ENCODE assay signal across 1 cellular context in genomic region chr10:67837519-67838314, GRCh38.
A peak's percentile ranks its signal among the peaks of the same experiment; 100 is the strongest.
TF ChIP-seq lines count a peak whose summit lies in the region.

TSS of gene DNAJC12 (minus strand) at chr10:67838188. CDS start at chr10:67838011, 177 bp downstream.

TF ChIP-seq in K562, 482 proteins besides CTCF, POLR2A, EP300 and RAD21 (continued from another document and continues in another):
- TF ChIP-seq, protein P1, sequence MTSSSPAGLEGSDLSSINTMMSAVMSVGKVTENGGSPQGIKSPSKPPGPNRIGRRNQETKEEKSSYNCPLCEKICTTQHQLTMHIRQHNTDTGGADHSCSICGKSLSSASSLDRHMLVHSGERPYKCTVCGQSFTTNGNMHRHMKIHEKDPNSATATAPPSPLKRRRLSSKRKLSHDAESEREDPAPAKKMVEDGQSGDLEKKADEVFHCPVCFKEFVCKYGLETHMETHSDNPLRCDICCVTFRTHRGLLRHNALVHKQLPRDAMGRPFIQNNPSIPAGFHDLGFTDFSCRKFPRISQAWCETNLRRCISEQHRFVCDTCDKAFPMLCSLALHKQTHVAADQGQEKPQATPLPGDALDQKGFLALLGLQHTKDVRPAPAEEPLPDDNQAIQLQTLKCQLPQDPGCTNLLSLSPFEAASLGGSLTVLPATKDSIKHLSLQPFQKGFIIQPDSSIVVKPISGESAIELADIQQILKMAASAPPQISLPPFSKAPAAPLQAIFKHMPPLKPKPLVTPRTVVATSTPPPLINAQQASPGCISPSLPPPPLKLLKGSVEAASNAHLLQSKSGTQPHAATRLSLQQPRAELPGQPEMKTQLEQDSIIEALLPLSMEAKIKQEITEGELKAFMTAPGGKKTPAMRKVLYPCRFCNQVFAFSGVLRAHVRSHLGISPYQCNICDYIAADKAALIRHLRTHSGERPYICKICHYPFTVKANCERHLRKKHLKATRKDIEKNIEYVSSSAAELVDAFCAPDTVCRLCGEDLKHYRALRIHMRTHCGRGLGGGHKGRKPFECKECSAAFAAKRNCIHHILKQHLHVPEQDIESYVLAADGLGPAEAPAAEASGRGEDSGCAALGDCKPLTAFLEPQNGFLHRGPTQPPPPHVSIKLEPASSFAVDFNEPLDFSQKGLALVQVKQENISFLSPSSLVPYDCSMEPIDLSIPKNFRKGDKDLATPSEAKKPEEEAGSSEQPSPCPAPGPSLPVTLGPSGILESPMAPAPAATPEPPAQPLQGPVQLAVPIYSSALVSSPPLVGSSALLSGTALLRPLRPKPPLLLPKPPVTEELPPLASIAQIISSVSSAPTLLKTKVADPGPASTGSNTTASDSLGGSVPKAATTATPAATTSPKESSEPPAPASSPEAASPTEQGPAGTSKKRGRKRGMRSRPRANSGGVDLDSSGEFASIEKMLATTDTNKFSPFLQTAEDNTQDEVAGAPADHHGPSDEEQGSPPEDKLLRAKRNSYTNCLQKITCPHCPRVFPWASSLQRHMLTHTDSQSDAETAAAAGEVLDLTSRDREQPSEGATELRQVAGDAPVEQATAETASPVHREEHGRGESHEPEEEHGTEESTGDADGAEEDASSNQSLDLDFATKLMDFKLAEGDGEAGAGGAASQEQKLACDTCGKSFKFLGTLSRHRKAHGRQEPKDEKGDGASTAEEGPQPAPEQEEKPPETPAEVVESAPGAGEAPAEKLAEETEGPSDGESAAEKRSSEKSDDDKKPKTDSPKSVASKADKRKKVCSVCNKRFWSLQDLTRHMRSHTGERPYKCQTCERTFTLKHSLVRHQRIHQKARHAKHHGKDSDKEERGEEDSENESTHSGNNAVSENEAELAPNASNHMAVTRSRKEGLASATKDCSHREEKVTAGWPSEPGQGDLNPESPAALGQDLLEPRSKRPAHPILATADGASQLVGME (CRISPR knock-in tag; IDR thresholded peaks at IDR 0.05), result no peak
- TF ChIP-seq, protein P2, sequence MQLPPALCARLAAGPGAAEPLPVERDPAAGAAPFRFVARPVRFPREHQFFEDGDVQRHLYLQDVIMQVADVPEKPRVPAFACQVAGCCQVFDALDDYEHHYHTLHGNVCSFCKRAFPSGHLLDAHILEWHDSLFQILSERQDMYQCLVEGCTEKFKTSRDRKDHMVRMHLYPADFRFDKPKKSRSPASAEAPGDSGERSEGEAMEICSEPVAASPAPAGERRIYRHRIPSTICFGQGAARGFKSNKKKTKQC (CRISPR knock-in tag; IDR thresholded peaks at IDR 0.05), result no peak
- TF ChIP-seq CCAR2 (IDR thresholded peaks at IDR 0.05; ENCODE audit: low read depth, low read length) (no peak), GTF2F1 (IDR thresholded peaks at IDR 0.05; ENCODE audit: low read depth, low read length) (no peak), PML (IDR thresholded peaks at IDR 0.05; ENCODE audit: low read length) (peak; percentile 53; the same call in 1 of the 2 replicates), KDM1A (IDR thresholded peaks at IDR 0.05) (no peak), CBFB (CRISPR knock-in tag; IDR thresholded peaks at IDR 0.05) (no peak), NCOA2 (IDR thresholded peaks at IDR 0.05; ENCODE audit: partially characterized antibody in 2 of 2) (no peak), SREBF1 (IDR thresholded peaks at IDR 0.05; ENCODE audit: borderline replicate concordance, low read depth, low read length) (no peak), U2AF1 (optimal IDR thresholded peaks at IDR 0.05; ENCODE audit: low read depth, low read length) (no peak), ZNF165 (CRISPR knock-in tag; IDR thresholded peaks at IDR 0.05; ENCODE audit: borderline replicate concordance) (no peak), MED1 (CRISPR knock-in tag; IDR thresholded peaks at IDR 0.05; ENCODE audit: borderline replicate concordance) (no peak), ZC3H4 (CRISPR knock-in tag; IDR thresholded peaks at IDR 0.05; ENCODE audit: borderline replicate concordance) (no peak), ZBED1 (IDR thresholded peaks at IDR 0.05) (no peak), ZNF140 (CRISPR knock-in tag; IDR thresholded peaks at IDR 0.05) (no peak), ZFP36 (IDR thresholded peaks at IDR 0.05; ENCODE audit: low read depth, low read length, partially characterized antibody) (no peak), FOXJ2 (tag; IDR thresholded peaks at IDR 0.05) (no peak), NR4A1 (CRISPR knock-in tag; IDR thresholded peaks at IDR 0.05) (no peak), NR4A1 (tag; IDR thresholded peaks at IDR 0.05) (no peak), NONO (IDR thresholded peaks at IDR 0.05; ENCODE audit: low read depth in 2 of 2, low read length in 1 of 2) (peak in 1 of 2 experiments; percentile 47; a peak in 1 of 4 replicates), CUX1 (CRISPR knock-in tag; IDR thresholded peaks at IDR 0.05) (no peak), SAP30 (IDR thresholded peaks at IDR 0.05; ENCODE audit: borderline replicate concordance, insufficient read depth, low read depth, low read length, poor library complexity, severe bottlenecking) (no peak), XRCC3 (IDR thresholded peaks at IDR 0.05) (0 out of 2 replicates have a peak, but pooled peaks have one; percentile 58), TBP (optimal IDR thresholded peaks at IDR 0.05; ENCODE audit: low read depth, low read length) (peak; percentile 70), ELF4 (CRISPR knock-in tag; IDR thresholded peaks at IDR 0.05) (no peak), TCF7 (IDR thresholded peaks at IDR 0.05; ENCODE audit: borderline replicate concordance) (no peak), ZZZ3 (IDR thresholded peaks at IDR 0.05) (no peak), NCOA1 (IDR thresholded peaks at IDR 0.05; ENCODE audit: low read depth) (no peak), ZNF24 (IDR thresholded peaks at IDR 0.05) (peak; percentile 46; the same call in 1 of the 2 replicates), ESRRA (IDR thresholded peaks at IDR 0.05; ENCODE audit: borderline replicate concordance, low read depth) (no peak), ZNF408 (CRISPR knock-in tag; IDR thresholded peaks at IDR 0.05; ENCODE audit: low read depth) (no peak), KDM2B (CRISPR knock-in tag; IDR thresholded peaks at IDR 0.05) (no peak), HDGF (IDR thresholded peaks at IDR 0.05) (no peak), ZNF561 (CRISPR knock-in tag; conservative IDR thresholded peaks at IDR 0.05) (no peak), MAFK (IDR thresholded peaks at IDR 0.05; ENCODE audit: low read length) (peak; percentile 23; the same call in 1 of the 2 replicates), TSC22D4 (tag; IDR thresholded peaks at IDR 0.05) (no peak), STAG1 (CRISPR knock-in tag; IDR thresholded peaks at IDR 0.05; ENCODE audit: borderline replicate concordance) (no peak), ASH1L (IDR thresholded peaks at IDR 0.05; ENCODE audit: borderline replicate concordance, low read depth, partially characterized antibody) (no peak), MTA1 (IDR thresholded peaks at IDR 0.05; ENCODE audit: borderline replicate concordance) (no peak), HMBOX1 (IDR thresholded peaks at IDR 0.05) (no peak), ZNF274 (IDR thresholded peaks at IDR 0.05; ENCODE audit: borderline replicate concordance, low read depth, low read length) (no peak), L3MBTL2 (IDR thresholded peaks at IDR 0.05) (peak; percentile 93), GATAD2A (IDR thresholded peaks at IDR 0.05) (no peak), TOE1 (IDR thresholded peaks at IDR 0.05; ENCODE audit: borderline replicate concordance) (no peak), TOE1 (CRISPR knock-in tag; IDR thresholded peaks at IDR 0.05; ENCODE audit: borderline replicate concordance, low read depth) (no peak), SAFB2 (IDR thresholded peaks at IDR 0.05; ENCODE audit: borderline replicate concordance, low read depth, low read length, severe bottlenecking) (no peak)
- TF ChIP-seq, protein P3, sequence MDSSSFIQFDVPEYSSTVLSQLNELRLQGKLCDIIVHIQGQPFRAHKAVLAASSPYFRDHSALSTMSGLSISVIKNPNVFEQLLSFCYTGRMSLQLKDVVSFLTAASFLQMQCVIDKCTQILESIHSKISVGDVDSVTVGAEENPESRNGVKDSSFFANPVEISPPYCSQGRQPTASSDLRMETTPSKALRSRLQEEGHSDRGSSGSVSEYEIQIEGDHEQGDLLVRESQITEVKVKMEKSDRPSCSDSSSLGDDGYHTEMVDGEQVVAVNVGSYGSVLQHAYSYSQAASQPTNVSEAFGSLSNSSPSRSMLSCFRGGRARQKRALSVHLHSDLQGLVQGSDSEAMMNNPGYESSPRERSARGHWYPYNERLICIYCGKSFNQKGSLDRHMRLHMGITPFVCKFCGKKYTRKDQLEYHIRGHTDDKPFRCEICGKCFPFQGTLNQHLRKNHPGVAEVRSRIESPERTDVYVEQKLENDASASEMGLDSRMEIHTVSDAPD (CRISPR knock-in tag; IDR thresholded peaks at IDR 0.05), result no peak
- TF ChIP-seq, protein P4, sequence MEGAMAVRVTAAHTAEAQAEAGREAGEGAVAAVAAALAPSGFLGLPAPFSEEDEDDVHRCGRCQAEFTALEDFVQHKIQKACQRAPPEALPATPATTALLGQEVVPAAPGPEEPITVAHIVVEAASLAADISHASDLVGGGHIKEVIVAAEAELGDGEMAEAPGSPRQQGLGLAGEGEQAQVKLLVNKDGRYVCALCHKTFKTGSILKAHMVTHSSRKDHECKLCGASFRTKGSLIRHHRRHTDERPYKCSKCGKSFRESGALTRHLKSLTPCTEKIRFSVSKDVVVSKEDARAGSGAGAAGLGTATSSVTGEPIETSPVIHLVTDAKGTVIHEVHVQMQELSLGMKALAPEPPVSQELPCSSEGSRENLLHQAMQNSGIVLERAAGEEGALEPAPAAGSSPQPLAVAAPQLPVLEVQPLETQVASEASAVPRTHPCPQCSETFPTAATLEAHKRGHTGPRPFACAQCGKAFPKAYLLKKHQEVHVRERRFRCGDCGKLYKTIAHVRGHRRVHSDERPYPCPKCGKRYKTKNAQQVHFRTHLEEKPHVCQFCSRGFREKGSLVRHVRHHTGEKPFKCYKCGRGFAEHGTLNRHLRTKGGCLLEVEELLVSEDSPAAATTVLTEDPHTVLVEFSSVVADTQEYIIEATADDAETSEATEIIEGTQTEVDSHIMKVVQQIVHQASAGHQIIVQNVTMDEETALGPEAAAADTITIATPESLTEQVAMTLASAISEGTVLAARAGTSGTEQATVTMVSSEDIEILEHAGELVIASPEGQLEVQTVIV (CRISPR knock-in tag; IDR thresholded peaks at IDR 0.05; ENCODE audit: borderline replicate concordance), result no peak
- TF ChIP-seq, protein P5, sequence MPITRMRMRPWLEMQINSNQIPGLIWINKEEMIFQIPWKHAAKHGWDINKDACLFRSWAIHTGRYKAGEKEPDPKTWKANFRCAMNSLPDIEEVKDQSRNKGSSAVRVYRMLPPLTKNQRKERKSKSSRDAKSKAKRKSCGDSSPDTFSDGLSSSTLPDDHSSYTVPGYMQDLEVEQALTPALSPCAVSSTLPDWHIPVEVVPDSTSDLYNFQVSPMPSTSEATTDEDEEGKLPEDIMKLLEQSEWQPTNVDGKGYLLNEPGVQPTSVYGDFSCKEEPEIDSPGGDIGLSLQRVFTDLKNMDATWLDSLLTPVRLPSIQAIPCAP (CRISPR knock-in tag; IDR thresholded peaks at IDR 0.05; ENCODE audit: borderline replicate concordance), result no peak
- TF ChIP-seq, protein P6, sequence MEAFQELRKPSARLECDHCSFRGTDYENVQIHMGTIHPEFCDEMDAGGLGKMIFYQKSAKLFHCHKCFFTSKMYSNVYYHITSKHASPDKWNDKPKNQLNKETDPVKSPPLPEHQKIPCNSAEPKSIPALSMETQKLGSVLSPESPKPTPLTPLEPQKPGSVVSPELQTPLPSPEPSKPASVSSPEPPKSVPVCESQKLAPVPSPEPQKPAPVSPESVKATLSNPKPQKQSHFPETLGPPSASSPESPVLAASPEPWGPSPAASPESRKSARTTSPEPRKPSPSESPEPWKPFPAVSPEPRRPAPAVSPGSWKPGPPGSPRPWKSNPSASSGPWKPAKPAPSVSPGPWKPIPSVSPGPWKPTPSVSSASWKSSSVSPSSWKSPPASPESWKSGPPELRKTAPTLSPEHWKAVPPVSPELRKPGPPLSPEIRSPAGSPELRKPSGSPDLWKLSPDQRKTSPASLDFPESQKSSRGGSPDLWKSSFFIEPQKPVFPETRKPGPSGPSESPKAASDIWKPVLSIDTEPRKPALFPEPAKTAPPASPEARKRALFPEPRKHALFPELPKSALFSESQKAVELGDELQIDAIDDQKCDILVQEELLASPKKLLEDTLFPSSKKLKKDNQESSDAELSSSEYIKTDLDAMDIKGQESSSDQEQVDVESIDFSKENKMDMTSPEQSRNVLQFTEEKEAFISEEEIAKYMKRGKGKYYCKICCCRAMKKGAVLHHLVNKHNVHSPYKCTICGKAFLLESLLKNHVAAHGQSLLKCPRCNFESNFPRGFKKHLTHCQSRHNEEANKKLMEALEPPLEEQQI (IDR thresholded peaks at IDR 0.05), result no peak; the same call in 1 of the 2 replicates
